1 cellular context compared by ENCODE assay signal in genomic region chr1:76713535-76713934, GRCh38.
TF ChIP-seq lines count a peak whose summit lies in the region.

No MANE protein-coding gene starts in this region.

TF ChIP-seq in GM12878, 131 proteins besides CTCF, POLR2A, EP300 and RAD21 (continued from another document):
- TF ChIP-seq, protein P1, sequence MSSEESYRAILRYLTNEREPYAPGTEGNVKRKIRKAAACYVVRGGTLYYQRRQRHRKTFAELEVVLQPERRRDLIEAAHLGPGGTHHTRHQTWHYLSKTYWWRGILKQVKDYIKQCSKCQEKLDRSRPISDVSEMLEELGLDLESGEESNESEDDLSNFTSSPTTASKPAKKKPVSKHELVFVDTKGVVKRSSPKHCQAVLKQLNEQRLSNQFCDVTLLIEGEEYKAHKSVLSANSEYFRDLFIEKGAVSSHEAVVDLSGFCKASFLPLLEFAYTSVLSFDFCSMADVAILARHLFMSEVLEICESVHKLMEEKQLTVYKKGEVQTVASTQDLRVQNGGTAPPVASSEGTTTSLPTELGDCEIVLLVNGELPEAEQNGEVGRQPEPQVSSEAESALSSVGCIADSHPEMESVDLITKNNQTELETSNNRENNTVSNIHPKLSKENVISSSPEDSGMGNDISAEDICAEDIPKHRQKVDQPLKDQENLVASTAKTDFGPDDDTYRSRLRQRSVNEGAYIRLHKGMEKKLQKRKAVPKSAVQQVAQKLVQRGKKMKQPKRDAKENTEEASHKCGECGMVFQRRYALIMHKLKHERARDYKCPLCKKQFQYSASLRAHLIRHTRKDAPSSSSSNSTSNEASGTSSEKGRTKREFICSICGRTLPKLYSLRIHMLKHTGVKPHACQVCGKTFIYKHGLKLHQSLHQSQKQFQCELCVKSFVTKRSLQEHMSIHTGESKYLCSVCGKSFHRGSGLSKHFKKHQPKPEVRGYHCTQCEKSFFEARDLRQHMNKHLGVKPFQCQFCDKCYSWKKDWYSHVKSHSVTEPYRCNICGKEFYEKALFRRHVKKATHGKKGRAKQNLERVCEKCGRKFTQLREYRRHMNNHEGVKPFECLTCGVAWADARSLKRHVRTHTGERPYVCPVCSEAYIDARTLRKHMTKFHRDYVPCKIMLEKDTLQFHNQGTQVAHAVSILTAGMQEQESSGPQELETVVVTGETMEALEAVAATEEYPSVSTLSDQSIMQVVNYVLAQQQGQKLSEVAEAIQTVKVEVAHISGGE (CRISPR knock-in tag; IDR thresholded peaks at IDR 0.05): no peak
- TF ChIP-seq ZNF217 (IDR thresholded peaks at IDR 0.05) (no peak), CREM (IDR thresholded peaks at IDR 0.05; ENCODE audit: low read depth) (no peak), LARP7 (IDR thresholded peaks at IDR 0.05) (no peak), ELK1 (IDR thresholded peaks at IDR 0.05; ENCODE audit: low read depth, low read length) (no peak), TAF1 (IDR thresholded peaks at IDR 0.05; ENCODE audit: borderline replicate concordance, low read depth, low read length) (no peak), MEF2A (IDR thresholded peaks at IDR 0.05; ENCODE audit: insufficient read depth, low read depth, low read length) (no peak), MYC (IDR thresholded peaks at IDR 0.05; ENCODE audit: insufficient read depth, insufficient read length, insufficient replicate concordance, low read length, severe bottlenecking) (no peak), BRCA1 (IDR thresholded peaks at IDR 0.05; ENCODE audit: low read depth, low read length) (no peak), ZNF622 (IDR thresholded peaks at IDR 0.05) (no peak), SPI1 (IDR thresholded peaks at IDR 0.05; ENCODE audit: borderline replicate concordance, insufficient read depth, low read depth, low read length) (no peak), ETV6 (conservative IDR thresholded peaks at IDR 0.05 in 1 of 2, IDR thresholded peaks at IDR 0.05 in 1 of 2; ENCODE audit: borderline replicate concordance in 1 of 2, low read depth in 1 of 2) (no peak), WRNIP1 (IDR thresholded peaks at IDR 0.05; ENCODE audit: borderline replicate concordance, low read depth, low read length) (no peak), BACH1 (IDR thresholded peaks at IDR 0.05; ENCODE audit: borderline replicate concordance) (peak; percentile 73; the same call in 1 of the 2 replicates), DPF2 (IDR thresholded peaks at IDR 0.05) (peak; percentile 77), HCFC1 (IDR thresholded peaks at IDR 0.05; ENCODE audit: low read length) (no peak), TCF3 (IDR thresholded peaks at IDR 0.05; ENCODE audit: borderline replicate concordance, insufficient read depth, low read depth, low read length) (no peak), SUPT20H (IDR thresholded peaks at IDR 0.05; ENCODE audit: borderline replicate concordance, control insufficient read depth, low read depth, low read length) (no peak), RB1 (IDR thresholded peaks at IDR 0.05; ENCODE audit: borderline replicate concordance) (no peak), SIN3A (IDR thresholded peaks at IDR 0.05; ENCODE audit: low read depth, low read length) (no peak), GATAD2B (conservative IDR thresholded peaks at IDR 0.05; ENCODE audit: low read depth) (no peak), PAX5 (IDR thresholded peaks at IDR 0.05; ENCODE audit: borderline replicate concordance, low read depth, low read length) (no peak), PBX3 (IDR thresholded peaks at IDR 0.05; ENCODE audit: insufficient replicate concordance, low read depth, low read length) (no peak), MTA3 (IDR thresholded peaks at IDR 0.05; ENCODE audit: borderline replicate concordance, low read length) (no peak), CBX3 (IDR thresholded peaks at IDR 0.05; ENCODE audit: borderline replicate concordance, low read depth) (no peak), SKIL (IDR thresholded peaks at IDR 0.05; ENCODE audit: low read depth, poor library complexity, severe bottlenecking) (peak; percentile 25), NFIC (IDR thresholded peaks at IDR 0.05; ENCODE audit: low read depth, low read length) (no peak)
- TF ChIP-seq, protein P2, sequence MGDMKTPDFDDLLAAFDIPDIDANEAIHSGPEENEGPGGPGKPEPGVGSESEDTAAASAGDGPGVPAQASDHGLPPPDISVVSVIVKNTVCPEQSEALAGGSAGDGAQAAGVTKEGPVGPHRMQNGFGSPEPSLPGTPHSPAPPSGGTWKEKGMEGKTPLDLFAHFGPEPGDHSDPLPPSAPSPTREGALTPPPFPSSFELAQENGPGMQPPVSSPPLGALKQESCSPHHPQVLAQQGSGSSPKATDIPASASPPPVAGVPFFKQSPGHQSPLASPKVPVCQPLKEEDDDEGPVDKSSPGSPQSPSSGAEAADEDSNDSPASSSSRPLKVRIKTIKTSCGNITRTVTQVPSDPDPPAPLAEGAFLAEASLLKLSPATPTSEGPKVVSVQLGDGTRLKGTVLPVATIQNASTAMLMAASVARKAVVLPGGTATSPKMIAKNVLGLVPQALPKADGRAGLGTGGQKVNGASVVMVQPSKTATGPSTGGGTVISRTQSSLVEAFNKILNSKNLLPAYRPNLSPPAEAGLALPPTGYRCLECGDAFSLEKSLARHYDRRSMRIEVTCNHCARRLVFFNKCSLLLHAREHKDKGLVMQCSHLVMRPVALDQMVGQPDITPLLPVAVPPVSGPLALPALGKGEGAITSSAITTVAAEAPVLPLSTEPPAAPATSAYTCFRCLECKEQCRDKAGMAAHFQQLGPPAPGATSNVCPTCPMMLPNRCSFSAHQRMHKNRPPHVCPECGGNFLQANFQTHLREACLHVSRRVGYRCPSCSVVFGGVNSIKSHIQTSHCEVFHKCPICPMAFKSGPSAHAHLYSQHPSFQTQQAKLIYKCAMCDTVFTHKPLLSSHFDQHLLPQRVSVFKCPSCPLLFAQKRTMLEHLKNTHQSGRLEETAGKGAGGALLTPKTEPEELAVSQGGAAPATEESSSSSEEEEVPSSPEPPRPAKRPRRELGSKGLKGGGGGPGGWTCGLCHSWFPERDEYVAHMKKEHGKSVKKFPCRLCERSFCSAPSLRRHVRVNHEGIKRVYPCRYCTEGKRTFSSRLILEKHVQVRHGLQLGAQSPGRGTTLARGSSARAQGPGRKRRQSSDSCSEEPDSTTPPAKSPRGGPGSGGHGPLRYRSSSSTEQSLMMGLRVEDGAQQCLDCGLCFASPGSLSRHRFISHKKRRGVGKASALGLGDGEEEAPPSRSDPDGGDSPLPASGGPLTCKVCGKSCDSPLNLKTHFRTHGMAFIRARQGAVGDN (IDR thresholded peaks at IDR 0.05): no peak
